8 cellular contexts compared by ENCODE assay signal in the genomic region with DNA sequence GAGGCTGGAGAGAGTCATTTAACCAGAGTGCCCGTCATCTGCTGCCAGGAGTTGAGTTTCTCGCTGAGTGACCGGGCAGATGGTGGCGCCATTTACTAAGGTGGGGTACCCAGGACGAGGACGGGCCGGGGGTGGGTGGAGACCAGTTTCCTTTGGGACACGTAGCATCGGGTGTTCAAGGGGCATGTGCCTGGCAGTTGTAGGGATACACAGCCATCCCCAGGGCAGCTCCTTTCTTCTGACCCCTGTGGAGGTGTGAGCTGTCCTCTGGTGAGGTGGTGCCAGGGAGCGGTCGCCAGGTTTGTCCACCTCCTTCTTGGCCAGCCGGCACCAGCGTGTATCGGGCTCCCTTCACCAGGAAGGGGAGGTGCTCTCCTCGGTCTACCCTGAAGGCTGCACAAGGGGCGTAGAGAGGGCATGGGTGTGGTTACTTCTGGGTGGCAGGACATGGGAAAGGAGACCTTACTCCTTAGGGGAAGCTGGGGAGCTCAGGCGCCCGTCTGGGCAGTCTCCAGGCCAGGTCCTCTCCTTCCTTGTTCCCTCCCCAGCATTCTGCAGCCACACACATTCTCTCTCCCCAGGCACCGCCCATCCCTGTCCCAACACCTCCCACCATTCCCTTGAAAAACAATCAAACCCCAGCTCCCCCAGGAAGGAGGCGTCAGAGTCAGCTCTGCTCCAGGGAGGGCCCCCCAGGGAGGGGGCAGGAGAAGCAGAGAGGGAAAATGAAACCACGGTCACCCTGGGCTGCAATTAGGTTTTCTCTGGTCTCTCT.
A peak's percentile ranks its signal among the peaks of the same experiment; 100 is the strongest.
DNase-seq lines count a peak whose midpoint lies in the region; ATAC-seq and TF ChIP-seq lines count a peak whose summit lies in the region.

No MANE protein-coding gene starts in this region.

- peak; percentile 84 for TF ChIP-seq CTCF in VCaP (conservative IDR thresholded peaks at IDR 0.05)

- ATAC-seq in GM18517 (IDR thresholded peaks at IDR 0.05; ENCODE audit: unreplicated experiment) = no peak
- ATAC-seq in HG03159 (IDR thresholded peaks at IDR 0.05; ENCODE audit: unreplicated experiment) = no peak

- peak overlapping the region; percentile 82 for H3K27ac ChIP-seq in VCaP
- peak overlapping the region; percentile 19 for H3K27ac ChIP-seq in caudate nucleus (ENCODE audit: low read depth, low read length)

- DNase-seq in GM03348 (ENCODE audit: low spot score) (peak; percentile 88), NCI-H1092 (lab: John Stamatoyannopoulos, UW) (peak; percentile 43), caudate nucleus (lab: John Stamatoyannopoulos, UW) (peak in 17 of 61 donors; percentile 7 to 31 (median 16)), inferior parietal cortex (ENCODE audit: extremely low spot score) (peak; percentile 37)
- peak; percentile 27 to 54 for DNase-seq in stimulated activated CD4-positive, alpha-beta T cell treated with anti-CD3 and anti-CD28 coated beads, Interleukin-12 subunit alpha, Interleukin-12 subunit beta, amount 100 ng/mL, for 24 hours (ENCODE audit: low read depth in 2 of 2)
